ENCODE assay signal across 36 cellular contexts in the genomic region with DNA sequence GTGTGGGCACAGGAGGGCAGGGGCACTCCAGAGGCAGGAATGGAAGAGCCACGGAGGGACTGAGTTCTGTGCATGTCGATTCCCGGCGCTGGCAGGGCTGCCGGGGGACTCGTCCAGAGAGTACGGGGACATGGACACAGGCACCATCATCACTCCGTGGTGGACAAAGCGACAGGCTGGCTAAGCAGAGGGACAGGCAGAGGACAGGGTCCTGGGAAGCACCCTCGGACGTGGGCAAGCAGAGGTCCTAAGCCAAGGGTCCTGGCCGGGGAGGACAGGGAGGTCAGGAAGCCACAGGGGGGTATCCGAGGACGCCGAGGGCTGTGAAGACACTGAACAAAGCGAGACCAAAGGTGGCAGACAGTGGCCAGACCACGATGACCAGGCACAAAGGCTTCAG. TPM values are rescaled to one million over a fixed set of nuclear protein-coding genes. Genes with fewer than 3 reads are reported as not detected.
"Had no signal": no experiment of that assay in that cellular context is flagged by ENCODE, and none has a peak within 500 bp of the region (broad histone marks: within the 10 kb centered on the region; RNA-seq: fewer than 3 reads in every experiment).

No MANE protein-coding gene starts in this region.

- H3K36me3 ChIP-seq: neutrophil, ovary, spleen, suprapubic skin, tibial artery, transverse colon, upper lobe of right lung, uterus had no signal

- H3K4me1 Mint-ChIP-seq: nephron progenitor cell; neural crest cell; stimulated activated memory B cell treated with anti-CD40 and anti-IgM and Interleukin-4, amounts not matched to agents 10 μg/mL and 1 μg/mL and 100 μg/mL, for 72 hours; stimulated activated naive CD8-positive, alpha-beta T cell treated with anti-CD3 and anti-CD28 coated beads, Interleukin-15, amount 100 ng/mL, for 72 hours had no signal

- H3K4me2 ChIP-seq: smooth muscle cell had no signal

- H3K79me2 ChIP-seq: parathyroid adenoma had no signal

- ATAC-seq: naive thymus-derived CD8-positive, alpha-beta T cell; natural killer cell treated with Interleukin-12 subunit alpha and Interleukin-12 subunit beta and Interleukin-15 and Interleukin-18, amount 100 ng/mL, for 72 hours; psoas muscle; right cardiac atrium; sciatic nerve; stimulated activated naive CD8-positive, alpha-beta T cell treated with anti-CD3 and anti-CD28 coated beads, Interleukin-15, amount 100 ng/mL, for 72 hours; stimulated activated naive CD8-positive, alpha-beta T cell treated with anti-CD3 and anti-CD28 coated beads, Interleukin-15, Interleukin-2, amounts not matched to agents 100 U/mL and 50 U/mL, for 24 hours; upper lobe of right lung had no signal

- H3K9me3 ChIP-seq: neutrophil, ovary, psoas muscle, spleen, suprapubic skin, testis, tibial artery, transverse colon, upper lobe of right lung, uterus had no signal

- H2AFZ ChIP-seq: parathyroid adenoma had no signal

- H3K36me3 Mint-ChIP-seq: naive B cell; naive thymus-derived CD8-positive, alpha-beta T cell; natural killer cell treated with Interleukin-12 subunit alpha and Interleukin-12 subunit beta and Interleukin-15 and Interleukin-18, amount 100 ng/mL, for 72 hours; stimulated activated memory B cell treated with anti-CD40 and anti-IgM and Interleukin-4, amounts not matched to agents 10 μg/mL and 1 μg/mL and 100 μg/mL, for 72 hours; type B pancreatic cell had no signal

- H3K9ac ChIP-seq: parathyroid adenoma had no signal

- H3K27me3 ChIP-seq: ovary, testis, uterus had no signal

- H3K27ac ChIP-seq: neutrophil, ovary, parathyroid adenoma, psoas muscle, skin epidermis, spleen, suprapubic skin, testis, tibial artery, transverse colon, upper lobe of right lung, uterus had no signal

- H3K4me1 ChIP-seq: parathyroid adenoma, spleen, suprapubic skin had no signal

- H3K4me3 Mint-ChIP-seq: naive thymus-derived CD8-positive, alpha-beta T cell; natural killer cell treated with Interleukin-12 subunit alpha and Interleukin-12 subunit beta and Interleukin-15 and Interleukin-18, amount 100 ng/mL, for 72 hours; nephron progenitor cell; neural crest cell; stimulated activated memory B cell treated with anti-CD40 and anti-IgM and Interleukin-4, amounts not matched to agents 10 μg/mL and 1 μg/mL and 100 μg/mL, for 72 hours; stimulated activated naive CD8-positive, alpha-beta T cell treated with anti-CD3 and anti-CD28 coated beads, Interleukin-15, amount 100 ng/mL, for 72 hours; type B pancreatic cell had no signal

- H3K4me3 ChIP-seq: ovary, psoas muscle, skin epidermis, smooth muscle cell, spleen, suprapubic skin, testis, tibial artery, transverse colon, upper lobe of right lung, uterus had no signal

- H3K27ac Mint-ChIP-seq: naive thymus-derived CD8-positive, alpha-beta T cell; natural killer cell treated with Interleukin-12 subunit alpha and Interleukin-12 subunit beta and Interleukin-15 and Interleukin-18, amount 100 ng/mL, for 72 hours; nephron progenitor cell; progenitor cell of endocrine pancreas; stimulated activated memory B cell treated with anti-CD40 and anti-IgM and Interleukin-4, amounts not matched to agents 10 μg/mL and 1 μg/mL and 100 μg/mL, for 72 hours; type B pancreatic cell had no signal

- H3K9me3 Mint-ChIP-seq: naive B cell; naive thymus-derived CD8-positive, alpha-beta T cell; natural killer cell treated with Interleukin-12 subunit alpha and Interleukin-12 subunit beta and Interleukin-15 and Interleukin-18, amount 100 ng/mL, for 72 hours; nephron progenitor cell; neural crest cell; stimulated activated memory B cell treated with anti-CD40 and anti-IgM and Interleukin-4, amounts not matched to agents 10 μg/mL and 1 μg/mL and 100 μg/mL, for 72 hours; stimulated activated naive CD8-positive, alpha-beta T cell treated with anti-CD3 and anti-CD28 coated beads, Interleukin-15, amount 100 ng/mL, for 72 hours; type B pancreatic cell had no signal

- DNase-seq: naive B cell; naive thymus-derived CD8-positive, alpha-beta T cell; nephron progenitor cell; nucleus accumbens; ovary; spleen; stimulated activated CD4-positive, alpha-beta T cell treated with anti-CD3 and anti-CD28 coated beads, Interleukin-12 subunit alpha, Interleukin-12 subunit beta, amount 100 ng/mL, for 4 hours; stimulated activated CD4-positive, alpha-beta T cell treated with anti-CD3 and anti-CD28 coated beads, Interleukin-1b, Interleukin-23, amount 100 ng/mL, for 48 hours; stimulated activated CD4-positive, alpha-beta T cell treated with anti-CD3 and anti-CD28 coated beads, Interleukin-4, amount 100 ng/mL, for 1 hour; stimulated activated CD4-positive, alpha-beta T cell treated with anti-CD3 and anti-CD28 coated beads, Interleukin-4, amount 100 ng/mL, for 4 hours; stimulated activated CD8-positive, alpha-beta memory T cell treated with anti-CD3 and anti-CD28 coated beads, Interleukin-4, amount 100 ng/mL, for 48 hours; stimulated activated naive CD4-positive, alpha-beta T cell; stimulated activated naive CD8-positive, alpha-beta T cell treated with anti-CD3 and anti-CD28 coated beads, Interleukin-15, amount 100 ng/mL, for 72 hours; stimulated activated naive CD8-positive, alpha-beta T cell treated with anti-CD3 and anti-CD28 coated beads, Interleukin-15, Interleukin-2, amounts not matched to agents 100 U/mL and 50 U/mL, for 24 hours; substantia nigra; testis; tibial artery; transverse colon; upper lobe of right lung; uterus had no signal

RNA-seq across cellular contexts. Expression of a gene that starts 44.3 kb away (rescaled TPM):
- total RNA-seq: neural crest cell, omental fat pad, ovary, progenitor cell of endocrine pancreas, psoas muscle, renal cortical epithelial cell, right cardiac atrium, sciatic nerve, smooth muscle cell, suprapubic skin, upper lobe of right lung, urinary bladder, uterus had no signal
